In the genomic region with DNA sequence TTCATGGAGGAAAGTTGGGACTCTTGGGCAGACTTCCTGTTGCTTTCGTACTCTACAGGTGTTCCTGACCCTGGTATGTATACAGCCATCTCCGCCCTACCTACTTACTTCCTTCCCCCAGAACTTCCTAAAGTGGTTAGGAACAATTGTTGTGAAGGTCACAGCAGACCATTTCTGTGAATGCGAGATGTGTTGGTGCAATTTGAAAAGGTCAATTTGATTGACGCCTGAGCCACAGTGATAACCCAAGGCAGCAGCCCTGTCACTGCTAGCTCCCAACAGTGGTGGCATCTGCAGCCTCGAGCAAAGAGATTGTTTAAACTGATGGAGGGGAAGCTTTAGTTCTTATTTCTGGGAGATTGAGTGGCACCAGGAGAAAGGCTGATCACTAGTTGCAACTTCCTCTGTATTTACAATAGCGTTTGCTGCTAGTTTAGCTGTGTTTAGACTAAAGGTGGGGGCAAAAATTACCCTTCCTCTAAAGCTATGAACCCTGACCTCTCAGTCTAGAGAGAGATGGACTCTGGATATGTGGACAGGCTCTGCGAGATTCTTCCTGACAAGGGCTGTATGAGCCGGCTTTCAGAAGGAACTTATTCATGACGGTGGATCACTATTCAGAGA, we compare ENCODE assay signal across 1 cellular context.
TF ChIP-seq lines count a peak whose summit lies in the region.

No MANE protein-coding gene starts in this region.

TF ChIP-seq in HepG2, 621 proteins besides CTCF, POLR2A, EP300 and RAD21 (continued from another document and continues in another):
- peak; percentile 89 for TF ChIP-seq PATZ1 (CRISPR knock-in tag; IDR thresholded peaks at IDR 0.05)
- no peak for TF ChIP-seq HMG20A (CRISPR knock-in tag; IDR thresholded peaks at IDR 0.05; ENCODE audit: borderline replicate concordance)
- TF ChIP-seq TAF15 (IDR thresholded peaks at IDR 0.05; ENCODE audit: low read depth, low read length, poor library complexity, severe bottlenecking): no peak
- no peak for TF ChIP-seq ZNF709 (CRISPR knock-in tag; IDR thresholded peaks at IDR 0.05)
- TF ChIP-seq ZNF839 (CRISPR knock-in tag; IDR thresholded peaks at IDR 0.05; ENCODE audit: borderline replicate concordance): no peak
- 0 out of 2 replicates have a peak, but pooled peaks have one; percentile 28 for TF ChIP-seq REL (CRISPR knock-in tag; conservative IDR thresholded peaks at IDR 0.05)
- TF ChIP-seq, protein P1, sequence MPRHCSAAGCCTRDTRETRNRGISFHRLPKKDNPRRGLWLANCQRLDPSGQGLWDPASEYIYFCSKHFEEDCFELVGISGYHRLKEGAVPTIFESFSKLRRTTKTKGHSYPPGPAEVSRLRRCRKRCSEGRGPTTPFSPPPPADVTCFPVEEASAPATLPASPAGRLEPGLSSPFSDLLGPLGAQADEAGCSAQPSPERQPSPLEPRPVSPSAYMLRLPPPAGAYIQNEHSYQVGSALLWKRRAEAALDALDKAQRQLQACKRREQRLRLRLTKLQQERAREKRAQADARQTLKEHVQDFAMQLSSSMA (CRISPR knock-in tag; IDR thresholded peaks at IDR 0.05): no peak
- TF ChIP-seq STAG1 (CRISPR knock-in tag; IDR thresholded peaks at IDR 0.05): no peak; the same call in 1 of the 2 replicates
- TF ChIP-seq, protein P2, sequence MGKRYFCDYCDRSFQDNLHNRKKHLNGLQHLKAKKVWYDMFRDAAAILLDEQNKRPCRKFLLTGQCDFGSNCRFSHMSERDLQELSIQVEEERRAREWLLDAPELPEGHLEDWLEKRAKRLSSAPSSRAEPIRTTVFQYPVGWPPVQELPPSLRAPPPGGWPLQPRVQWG (CRISPR knock-in tag; IDR thresholded peaks at IDR 0.05; ENCODE audit: borderline replicate concordance, low read depth): no peak
- no peak; the same call in 1 of the 2 replicates for TF ChIP-seq JDP2 (CRISPR knock-in tag; IDR thresholded peaks at IDR 0.05; ENCODE audit: borderline replicate concordance)
- TF ChIP-seq EED (CRISPR knock-in tag; IDR thresholded peaks at IDR 0.05): no peak
- no peak for TF ChIP-seq NFAT5 (CRISPR knock-in tag; IDR thresholded peaks at IDR 0.05)
- TF ChIP-seq PBX3 (CRISPR knock-in tag; IDR thresholded peaks at IDR 0.05; ENCODE audit: borderline replicate concordance): no peak
- TF ChIP-seq ZNF878 (CRISPR knock-in tag; IDR thresholded peaks at IDR 0.05): no peak
- no peak for TF ChIP-seq JUN (CRISPR knock-in tag; IDR thresholded peaks at IDR 0.05)
- TF ChIP-seq ZNF280B (CRISPR knock-in tag; IDR thresholded peaks at IDR 0.05; ENCODE audit: borderline replicate concordance): no peak
- TF ChIP-seq ZFP1 (CRISPR knock-in tag; IDR thresholded peaks at IDR 0.05): peak; percentile 97
- no peak for TF ChIP-seq TBP (CRISPR knock-in tag; IDR thresholded peaks at IDR 0.05)
- TF ChIP-seq SRSF1 (optimal IDR thresholded peaks at IDR 0.05; ENCODE audit: low read depth, low read length): no peak
- no peak for TF ChIP-seq SIN3B (IDR thresholded peaks at IDR 0.05; ENCODE audit: low read length)
- TF ChIP-seq ZNF260 (CRISPR knock-in tag; IDR thresholded peaks at IDR 0.05; ENCODE audit: borderline replicate concordance, low read depth): no peak
- TF ChIP-seq SALL1 (CRISPR knock-in tag; IDR thresholded peaks at IDR 0.05): peak; percentile 73
- peak; percentile 22; the same call in 1 of the 2 replicates for TF ChIP-seq FOXK2 (IDR thresholded peaks at IDR 0.05)
- TF ChIP-seq RERE (CRISPR knock-in tag; IDR thresholded peaks at IDR 0.05; ENCODE audit: low read depth): peak; percentile 67; the same call in 1 of the 2 replicates
- no peak for TF ChIP-seq ZNF644 (CRISPR knock-in tag; IDR thresholded peaks at IDR 0.05; ENCODE audit: low read depth)
- TF ChIP-seq ZNF563 (CRISPR knock-in tag; IDR thresholded peaks at IDR 0.05): no peak
- 0 out of 2 replicates have a peak, but pooled peaks have one; percentile 30 for TF ChIP-seq ZNF124 (CRISPR knock-in tag; IDR thresholded peaks at IDR 0.05)
- TF ChIP-seq ZSCAN29 (CRISPR knock-in tag; conservative IDR thresholded peaks at IDR 0.05): no peak; the same call in none of the 2 replicates
- no peak for TF ChIP-seq TOE1 (CRISPR knock-in tag; IDR thresholded peaks at IDR 0.05)
- TF ChIP-seq GPN1 (CRISPR knock-in tag; IDR thresholded peaks at IDR 0.05; ENCODE audit: borderline replicate concordance): no peak
- TF ChIP-seq PHF21A (CRISPR knock-in tag; IDR thresholded peaks at IDR 0.05): no peak; the same call in none of the 2 replicates
- TF ChIP-seq, protein P3, sequence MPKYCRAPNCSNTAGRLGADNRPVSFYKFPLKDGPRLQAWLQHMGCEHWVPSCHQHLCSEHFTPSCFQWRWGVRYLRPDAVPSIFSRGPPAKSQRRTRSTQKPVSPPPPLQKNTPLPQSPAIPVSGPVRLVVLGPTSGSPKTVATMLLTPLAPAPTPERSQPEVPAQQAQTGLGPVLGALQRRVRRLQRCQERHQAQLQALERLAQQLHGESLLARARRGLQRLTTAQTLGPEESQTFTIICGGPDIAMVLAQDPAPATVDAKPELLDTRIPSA (CRISPR knock-in tag; IDR thresholded peaks at IDR 0.05; ENCODE audit: borderline replicate concordance): no peak
- no peak for TF ChIP-seq AKAP8 (CRISPR knock-in tag; IDR thresholded peaks at IDR 0.05)
- peak; percentile 73 for TF ChIP-seq ZNF331 (CRISPR knock-in tag; IDR thresholded peaks at IDR 0.05)
- 0 out of 2 replicates have a peak, but pooled peaks have one; percentile 15 for TF ChIP-seq SIX4 (CRISPR knock-in tag; IDR thresholded peaks at IDR 0.05)
- TF ChIP-seq, protein P4, sequence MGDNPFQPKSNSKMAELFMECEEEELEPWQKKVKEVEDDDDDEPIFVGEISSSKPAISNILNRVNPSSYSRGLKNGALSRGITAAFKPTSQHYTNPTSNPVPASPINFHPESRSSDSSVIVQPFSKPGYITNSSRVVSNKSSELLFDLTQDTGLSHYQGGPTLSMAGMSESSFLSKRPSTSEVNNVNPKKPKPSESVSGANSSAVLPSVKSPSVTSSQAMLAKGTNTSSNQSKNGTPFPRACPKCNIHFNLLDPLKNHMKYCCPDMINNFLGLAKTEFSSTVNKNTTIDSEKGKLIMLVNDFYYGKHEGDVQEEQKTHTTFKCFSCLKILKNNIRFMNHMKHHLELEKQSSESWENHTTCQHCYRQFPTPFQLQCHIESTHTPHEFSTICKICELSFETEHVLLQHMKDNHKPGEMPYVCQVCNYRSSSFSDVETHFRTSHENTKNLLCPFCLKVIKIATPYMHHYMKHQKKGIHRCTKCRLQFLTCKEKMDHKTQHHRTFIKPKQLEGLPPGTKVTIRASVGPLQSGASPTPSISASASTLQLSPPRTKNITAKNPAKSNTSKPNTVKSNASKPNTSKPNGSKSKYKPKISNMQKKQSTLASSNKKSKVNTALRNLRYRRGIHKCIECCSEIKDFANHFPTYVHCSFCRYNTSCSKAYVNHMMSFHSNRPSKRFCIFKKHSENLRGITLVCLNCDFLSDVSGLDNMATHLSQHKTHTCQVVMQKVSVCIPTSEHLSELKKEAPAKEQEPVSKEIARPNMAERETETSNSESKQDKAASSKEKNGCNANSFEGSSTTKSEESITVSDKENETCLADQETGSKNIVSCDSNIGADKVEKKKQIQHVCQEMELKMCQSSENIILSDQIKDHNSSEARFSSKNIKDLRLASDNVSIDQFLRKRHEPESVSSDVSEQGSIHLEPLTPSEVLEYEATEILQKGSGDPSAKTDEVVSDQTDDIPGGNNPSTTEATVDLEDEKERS (CRISPR knock-in tag; IDR thresholded peaks at IDR 0.05): peak; percentile 18; the same call in 1 of the 2 replicates
- no peak for TF ChIP-seq DNMT3B (CRISPR knock-in tag; conservative IDR thresholded peaks at IDR 0.05)
